ENCODE assay signal across 1 cellular context in the genomic region with DNA sequence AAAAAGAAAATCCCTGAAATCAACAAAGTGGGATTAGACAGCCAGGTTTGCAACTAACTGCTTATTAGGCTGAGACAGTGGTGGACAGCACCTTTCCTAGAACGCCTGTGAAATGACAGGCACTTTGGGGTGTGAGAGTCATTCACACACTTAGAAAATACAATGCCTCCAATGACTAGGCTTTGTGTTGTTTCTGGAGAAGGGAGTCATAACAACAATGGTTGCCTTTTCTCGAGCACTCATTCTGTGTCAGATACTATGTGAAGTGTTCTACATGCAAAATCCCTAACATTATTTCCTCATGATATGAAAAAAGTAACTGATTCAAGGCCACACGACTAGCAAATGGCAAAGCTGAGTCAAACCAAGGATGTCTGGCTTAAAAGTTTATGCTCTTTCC.
TF ChIP-seq lines count a peak whose summit lies in the region.

No MANE protein-coding gene starts in this region.

TF ChIP-seq in HepG2, 621 proteins besides CTCF, POLR2A, EP300 and RAD21 (continued from another document):
- TF ChIP-seq ZBTB4 (CRISPR knock-in tag; IDR thresholded peaks at IDR 0.05; ENCODE audit: borderline replicate concordance): no peak
